Comparison of ENCODE assay signal across 1 cellular context in genomic region chr3:119508172-119508845, GRCh38.
A peak's percentile ranks its signal among the peaks of the same experiment; 100 is the strongest.
TF ChIP-seq lines count a peak whose summit lies in the region.

No MANE protein-coding gene starts in this region.

TF ChIP-seq in K562, 482 proteins besides CTCF, POLR2A, EP300 and RAD21 (continued from another document):
- TF ChIP-seq GTF3C2 (IDR thresholded peaks at IDR 0.05; ENCODE audit: borderline replicate concordance, extremely low read depth, insufficient read length) (no peak), USF1 (CRISPR knock-in tag; IDR thresholded peaks at IDR 0.05) (no peak), CREBBP (IDR thresholded peaks at IDR 0.05; ENCODE audit: low read depth, low read length) (no peak), ZNF217 (CRISPR knock-in tag; IDR thresholded peaks at IDR 0.05) (no peak), CXXC5 (CRISPR knock-in tag; IDR thresholded peaks at IDR 0.05) (no peak), PKNOX1 (IDR thresholded peaks at IDR 0.05) (peak; percentile 91), TCF3 (CRISPR knock-in tag; IDR thresholded peaks at IDR 0.05) (peak; percentile 57), ZNF561 (CRISPR knock-in tag; conservative IDR thresholded peaks at IDR 0.05) (no peak), GABPA (tag; conservative IDR thresholded peaks at IDR 0.05; ENCODE audit: low read depth) (peak; percentile 29; the same call in 1 of the 2 replicates), PBX2 (CRISPR knock-in tag; IDR thresholded peaks at IDR 0.05; ENCODE audit: low read depth) (no peak), PBX2 (tag; conservative IDR thresholded peaks at IDR 0.05; ENCODE audit: low read depth) (0 out of 2 replicates have a peak, but pooled peaks have one; percentile 19), SRSF1 (IDR thresholded peaks at IDR 0.05; ENCODE audit: low read depth, low read length) (no peak), ZNF143 (CRISPR knock-in tag; IDR thresholded peaks at IDR 0.05) (no peak), NUFIP1 (IDR thresholded peaks at IDR 0.05; ENCODE audit: partially characterized antibody) (no peak), MBD2 (IDR thresholded peaks at IDR 0.05; ENCODE audit: borderline replicate concordance, low read depth) (no peak), ZNF134 (CRISPR knock-in tag; conservative IDR thresholded peaks at IDR 0.05) (no peak), ZFP36 (IDR thresholded peaks at IDR 0.05; ENCODE audit: low read depth, low read length, partially characterized antibody) (no peak), POLR2H (tag; IDR thresholded peaks at IDR 0.05; ENCODE audit: low read depth) (no peak), ETV1 (tag; conservative IDR thresholded peaks at IDR 0.05; ENCODE audit: low read depth) (peak; percentile 45), POLR2AphosphoS2 (IDR thresholded peaks at IDR 0.05; ENCODE audit: low read length) (no peak)
